18 cellular contexts compared by ENCODE assay signal in the genomic region with DNA sequence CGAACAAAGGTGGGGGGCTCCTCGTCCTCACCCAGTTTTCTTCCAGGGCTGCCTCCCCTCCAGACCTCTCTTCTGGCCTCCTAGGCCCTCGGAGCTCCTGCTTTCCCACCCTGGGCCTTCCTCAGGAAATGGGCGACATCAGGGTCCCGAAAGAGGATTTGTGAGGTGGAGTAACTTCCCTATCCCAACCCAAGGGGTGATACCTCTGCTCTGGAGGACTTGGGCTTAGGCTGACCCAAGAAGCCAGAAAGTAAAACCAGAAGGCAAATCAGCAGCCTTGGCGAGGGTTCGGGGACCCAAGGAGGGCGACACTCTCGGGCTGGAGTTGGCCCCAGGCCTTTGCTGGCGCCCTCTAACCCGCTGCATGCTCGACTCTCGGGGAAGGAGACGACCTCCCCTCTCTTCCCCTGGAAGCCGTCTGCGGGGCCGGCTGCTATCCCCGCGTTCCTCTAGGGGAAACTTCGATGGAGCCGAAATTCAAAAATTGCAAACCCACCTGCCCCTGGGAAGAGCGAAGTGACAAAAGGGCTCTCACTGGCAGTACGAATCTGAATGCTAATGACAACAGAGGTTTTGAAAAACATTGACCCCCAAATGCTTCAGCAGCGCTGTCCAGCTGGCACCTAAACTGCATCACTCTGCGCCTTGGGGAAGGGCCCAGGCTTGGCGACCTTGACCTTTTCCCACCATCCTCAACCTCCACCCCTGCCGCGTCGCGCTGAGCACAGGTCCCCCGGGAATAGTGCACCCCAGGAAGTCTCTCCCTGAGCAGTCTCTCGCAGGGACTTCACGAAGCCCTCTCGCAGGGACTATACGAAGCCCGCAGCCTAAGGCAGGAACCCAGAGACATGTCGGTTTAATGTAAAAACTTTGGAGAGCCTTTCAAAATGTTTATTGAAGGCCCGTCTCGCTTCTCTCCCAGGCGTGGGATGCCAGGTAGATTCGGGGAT. TPM values are rescaled to one million over a fixed set of nuclear protein-coding genes. Genes with fewer than 3 reads are reported as not detected.
A peak's percentile ranks its signal among the peaks of the same experiment; 100 is the strongest.
DNase-seq lines count a peak whose midpoint lies in the region; ATAC-seq and TF ChIP-seq lines count a peak whose summit lies in the region.
"Had no signal": no experiment of that assay in that cellular context is flagged by ENCODE, and none has a peak within 500 bp of the region (broad histone marks: within the 10 kb centered on the region; RNA-seq: fewer than 3 reads in every experiment).

No MANE protein-coding gene starts in this region.

- CTCF ChIA-PET in activated naive CD4-positive, alpha-beta T cell treated with anti-CD3 and anti-CD28 coated beads, Interleukin-2, amount 10 ng/mL, durations not matched to agents 7 days and 5 days (lab: Charles Lee), result interaction anchor here (1.0 to 1.2 kb wide), 2 partner anchors 34 to 51 kb away, joined by 3 read pairs; no protein-coding TSS in a partner anchor
- CTCF ChIA-PET in WTC11 (lab: Charles Lee), result interaction anchor here (1.0 to 4.3 kb wide), 4 partner anchors 32 to 96 kb away, joined by 3 to 35 read pairs (median 12); no protein-coding TSS in a partner anchor

- H3K36me3 Mint-ChIP-seq in activated naive CD4-positive, alpha-beta T cell treated with anti-CD3 and anti-CD28 coated beads, Interleukin-2, amount 10 ng/mL, durations not matched to agents 7 days and 5 days, result peaks cover 8% of the 10 kb centered on the region
- peaks cover 6% of the 10 kb centered on the region; the same call in 1 of the 2 replicates for H3K36me3 Mint-ChIP-seq in WTC11
- H3K36me3 Mint-ChIP-seq: stimulated activated memory B cell treated with anti-CD40 and anti-IgM and Interleukin-4, amounts not matched to agents 10 μg/mL and 1 μg/mL and 100 μg/mL, for 72 hours had no signal

- ATAC-seq in WTC11, result 0 out of 2 replicates have a peak, but pooled peaks have one; percentile 2
- peak; percentile 33 for ATAC-seq in thoracic aorta (ENCODE audit: insufficient number of reproducible peaks, low FRiP score, low read depth)
- ATAC-seq: gastroesophageal sphincter; stimulated activated memory B cell treated with anti-CD40 and anti-IgM and Interleukin-4, amounts not matched to agents 10 μg/mL and 1 μg/mL and 100 μg/mL, for 72 hours had no signal

- peak overlapping the region; percentile 60 for H3K27ac Mint-ChIP-seq in activated naive CD4-positive, alpha-beta T cell treated with anti-CD3 and anti-CD28 coated beads, Interleukin-2, amount 10 ng/mL, durations not matched to agents 7 days and 5 days
- H3K27ac Mint-ChIP-seq in WTC11, result no peak overlapping the region
- H3K27ac Mint-ChIP-seq: stimulated activated memory B cell treated with anti-CD40 and anti-IgM and Interleukin-4, amounts not matched to agents 10 μg/mL and 1 μg/mL and 100 μg/mL, for 72 hours had no signal

- intact Hi-C loops in posterior cingulate gyrus (cut with DNase I), result no loop called here

- TF ChIP-seq CTCF in WTC11 (IDR thresholded peaks at IDR 0.05) (no peak), thoracic aorta (IDR thresholded peaks at IDR 0.05) (no peak)

- peak overlapping the region; percentile 35 for H3K4me3 Mint-ChIP-seq in activated naive CD4-positive, alpha-beta T cell treated with anti-CD3 and anti-CD28 coated beads, Interleukin-2, amount 10 ng/mL, durations not matched to agents 7 days and 5 days
- no peak overlapping the region; the same call in 1 of the 2 replicates for H3K4me3 Mint-ChIP-seq in WTC11

- H3K9me3 ChIP-seq in muscle layer of duodenum (ENCODE audit: control insufficient read depth in 1 of 2, low read length in 2 of 2), result no peaks in the 10 kb centered on the region
- H3K9me3 ChIP-seq in thoracic aorta, result no peaks in the 10 kb centered on the region
- H3K9me3 ChIP-seq: gastroesophageal sphincter had no signal

- peaks cover 18% of the 10 kb centered on the region for H3K4me1 Mint-ChIP-seq in activated naive CD4-positive, alpha-beta T cell treated with anti-CD3 and anti-CD28 coated beads, Interleukin-2, amount 10 ng/mL, durations not matched to agents 7 days and 5 days
- peaks cover 51% of the 10 kb centered on the region for H3K4me1 Mint-ChIP-seq in WTC11

- H3K27me3 Mint-ChIP-seq in activated naive CD4-positive, alpha-beta T cell treated with anti-CD3 and anti-CD28 coated beads, Interleukin-2, amount 10 ng/mL, durations not matched to agents 7 days and 5 days, result peaks cover 100% of the 10 kb centered on the region
- H3K27me3 Mint-ChIP-seq in WTC11 (ENCODE audit: low read depth), result peaks cover 99% of the 10 kb centered on the region

- H3K27me3 ChIP-seq in muscle layer of duodenum (ENCODE audit: low read depth, low read length) (peaks cover 71% of the 10 kb centered on the region), thoracic aorta (replicated peaks; ENCODE audit: insufficient read depth) (peaks cover 7% of the 10 kb centered on the region)

- no peaks in the 10 kb centered on the region for H3K36me3 ChIP-seq in muscle layer of duodenum (ENCODE audit: control insufficient read depth in 1 of 2, insufficient read depth in 2 of 2, low read length in 2 of 2)
- H3K36me3 ChIP-seq in thoracic aorta, result no peaks in the 10 kb centered on the region
- H3K36me3 ChIP-seq: gastroesophageal sphincter had no signal

- H3K27ac ChIP-seq in muscle layer of duodenum (ENCODE audit: low read length), result peak overlapping the region; percentile 78
- no peak overlapping the region for H3K27ac ChIP-seq in thoracic aorta
- H3K27ac ChIP-seq: gastroesophageal sphincter, skin epidermis had no signal

- H3K4me3 ChIP-seq in muscle layer of duodenum (ENCODE audit: low read depth in 1 of 2, low read length in 2 of 2) (peak overlapping the region in 1 of 2 donors; percentile 70), thoracic aorta (no peak overlapping the region)

- H3K4me1 ChIP-seq in muscle layer of duodenum (ENCODE audit: control insufficient read depth in 1 of 2, insufficient read depth in 2 of 2, low read length in 2 of 2), result peaks cover 0 to 52% of the 10 kb centered on the region in 2 donors
- H3K4me1 ChIP-seq in thoracic aorta (ENCODE audit: control insufficient read depth in 1 of 2, low read depth in 2 of 2), result peaks cover 22 to 40% of the 10 kb centered on the region in 2 donors

- H3K9me3 Mint-ChIP-seq in activated naive CD4-positive, alpha-beta T cell treated with anti-CD3 and anti-CD28 coated beads, Interleukin-2, amount 10 ng/mL, durations not matched to agents 7 days and 5 days, result no peaks in the 10 kb centered on the region
- no peaks in the 10 kb centered on the region for H3K9me3 Mint-ChIP-seq in WTC11

- DNase-seq in activated naive CD4-positive, alpha-beta T cell treated with anti-CD3 and anti-CD28 coated beads, Interleukin-2, amount 10 ng/mL, durations not matched to agents 7 days and 5 days, result no peak
- DNase-seq in activated naive CD4-positive, alpha-beta T cell treated with anti-CD3 and anti-CD28 coated beads, Interleukin-2, amount 50 U/mL, for 16 hours, result no peak
- peak; percentile 36 for DNase-seq in WTC11 (ENCODE audit: low spot score)
- DNase-seq in thoracic aorta (ENCODE audit: low spot score), result no peak
- DNase-seq in posterior cingulate gyrus, result no peak
- no peak for DNase-seq in dermis blood vessel endothelial cell
- no peak for DNase-seq in SHP77 (lab: John Stamatoyannopoulos, UW)
- DNase-seq: activated CD4-positive, CD25-positive, alpha-beta regulatory T cell; anterior cingulate cortex; mammary epithelial cell; occipital lobe had no signal

- POLR2A ChIA-PET in WTC11 (lab: Charles Lee), result no interaction called here

TF ChIP-seq in WTC11, 78 proteins besides CTCF, POLR2A, EP300 and RAD21:
- TF ChIP-seq TP53 (CRISPR knock-in tag; IDR thresholded peaks at IDR 0.05) (no peak), ZNF138 (CRISPR knock-in tag; conservative IDR thresholded peaks at IDR 0.05) (no peak), ZNF396 (CRISPR knock-in tag; IDR thresholded peaks at IDR 0.05; ENCODE audit: borderline replicate concordance) (no peak), ELF4 (CRISPR knock-in tag; IDR thresholded peaks at IDR 0.05; ENCODE audit: low read depth) (no peak), CREB1 (CRISPR knock-in tag; IDR thresholded peaks at IDR 0.05) (no peak), ZBTB21 (CRISPR knock-in tag; IDR thresholded peaks at IDR 0.05; ENCODE audit: borderline replicate concordance) (no peak), TEAD1 (CRISPR knock-in tag; IDR thresholded peaks at IDR 0.05) (no peak), FOXP1 (CRISPR knock-in tag; IDR thresholded peaks at IDR 0.05; ENCODE audit: borderline replicate concordance) (no peak), HMGA2 (CRISPR knock-in tag; IDR thresholded peaks at IDR 0.05) (no peak), NFYB (CRISPR knock-in tag; conservative IDR thresholded peaks at IDR 0.05; ENCODE audit: low read depth) (no peak), ZNF219 (CRISPR knock-in tag; IDR thresholded peaks at IDR 0.05; ENCODE audit: borderline replicate concordance) (no peak), NFE2L1 (CRISPR knock-in tag; IDR thresholded peaks at IDR 0.05) (no peak), GRHL2 (CRISPR knock-in tag; IDR thresholded peaks at IDR 0.05; ENCODE audit: insufficient replicate concordance, severe bottlenecking) (no peak)

RNA-seq across cellular contexts. Expression of a gene that starts 2.4 kb away (rescaled TPM):
- total RNA-seq in WTC11 (2021) (not detected in 3 replicates), thoracic aorta (under 1 TPM in 1 of 2 donors, not detected in 1; 0.28 TPM), dermis blood vessel endothelial cell (not detected in 2 replicates)
- total RNA-seq: cerebellum, gastroesophageal sphincter, mammary epithelial cell, occipital lobe, RPMI7951, ureter had no signal

RNA-seq across cellular contexts. Expression of a gene that starts 46.9 kb away (rescaled TPM):
- total RNA-seq in WTC11 (2021) (0.09 to 0.44 TPM (median 0.11 TPM) in 3 replicates), thoracic aorta (not detected), dermis blood vessel endothelial cell (not detected in 2 replicates)
- total RNA-seq: cerebellum, gastroesophageal sphincter, mammary epithelial cell, occipital lobe, RPMI7951, ureter had no signal
